10 cellular contexts compared by ENCODE assay signal in the genomic region with DNA sequence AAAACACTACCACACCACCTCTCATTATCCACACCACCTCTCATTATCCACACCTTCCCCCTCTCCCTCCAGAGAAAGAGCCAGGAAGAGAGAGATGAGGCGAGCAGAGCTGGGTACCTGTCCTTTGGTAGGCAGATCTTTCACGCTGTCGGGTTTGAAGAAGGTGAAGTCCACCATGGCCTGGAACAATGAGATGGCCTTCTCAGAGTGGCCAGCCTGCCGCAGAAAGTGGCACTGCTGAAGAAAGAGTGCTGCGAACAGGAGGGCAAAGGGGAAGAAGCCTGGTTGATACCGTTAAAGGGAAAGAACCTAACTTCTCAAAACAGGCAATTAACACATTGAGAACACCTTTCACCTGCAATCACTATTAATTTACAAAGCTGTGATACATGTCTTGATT. TPM values are rescaled to one million over a fixed set of nuclear protein-coding genes. Genes with fewer than 3 reads are reported as not detected.
DNase-seq lines count a peak whose midpoint lies in the region; ATAC-seq and TF ChIP-seq lines count a peak whose summit lies in the region.
"Had no signal": no experiment of that assay in that cellular context is flagged by ENCODE, and none has a peak within 500 bp of the region (broad histone marks: within the 10 kb centered on the region; RNA-seq: fewer than 3 reads in every experiment).

No MANE protein-coding gene starts in this region.

- TF ChIP-seq CTCF in sigmoid colon (IDR thresholded peaks at IDR 0.05), result no peak

- no peak for TF ChIP-seq POLR2A in sigmoid colon (IDR thresholded peaks at IDR 0.05)

- peak overlapping the region; percentile 29 for H3K27ac Mint-ChIP-seq in activated CD4-positive, alpha-beta T cell treated with anti-CD3 and anti-CD28 coated beads for 36 hours
- peak overlapping the region; percentile 64 for H3K27ac Mint-ChIP-seq in T-helper 17 cell

- no peak for TF ChIP-seq EP300 in sigmoid colon (IDR thresholded peaks at IDR 0.05)

- peaks cover 38% of the 10 kb centered on the region for H3K36me3 Mint-ChIP-seq in activated CD4-positive, alpha-beta T cell treated with anti-CD3 and anti-CD28 coated beads for 36 hours (ENCODE audit: low read depth)
- peaks cover 10% of the 10 kb centered on the region for H3K36me3 Mint-ChIP-seq in T-helper 17 cell (ENCODE audit: low read depth)

- peaks cover 0 to 22% (median 19%) of the 10 kb centered on the region in 4 donors for H3K4me1 ChIP-seq in sigmoid colon

- H3K4me3 ChIP-seq in sigmoid colon, result no peak overlapping the region
- H3K4me3 ChIP-seq: breast epithelium, upper lobe of left lung had no signal

- POLR2A ChIA-PET in activated CD4-positive, alpha-beta T cell treated with anti-CD3 and anti-CD28 coated beads for 36 hours (lab: Charles Lee), result interaction anchor here (0.8 kb wide), 1 partner anchor 96 kb away, joined by 3 read pairs; no protein-coding TSS in a partner anchor

- H3K27me3 Mint-ChIP-seq in activated CD4-positive, alpha-beta T cell treated with anti-CD3 and anti-CD28 coated beads for 36 hours, result no peaks in the 10 kb centered on the region
- no peaks in the 10 kb centered on the region for H3K27me3 Mint-ChIP-seq in T-helper 17 cell

- 80 to 85% methylated on average over 6 of the region's 6 CpGs for WGBS in sigmoid colon, 2 donors

- H3K27ac ChIP-seq in epithelial cell of prostate (peak overlapping the region; percentile 11), sigmoid colon (peak overlapping the region; percentile 61 to 75 (median 72))

- intact Hi-C loops in activated CD4-positive, alpha-beta T cell treated with anti-CD3 and anti-CD28 coated beads for 36 hours (cut with DNase I, micrococcal nuclease), result loop anchor here (1.0 to 5.0 kb wide), 4 partner anchors 216 to 396 kb away; no protein-coding TSS in a partner anchor
- intact Hi-C loops in sigmoid colon (cut with DNase I), result loop anchor here (1.0 to 10.0 kb wide), 6 partner anchors 81 to 516 kb away; a partner anchor contains a TSS

- peaks cover 0 to 52% (median 14%) of the 10 kb centered on the region in 4 donors for H3K36me3 ChIP-seq in sigmoid colon
- H3K36me3 ChIP-seq: breast epithelium had no signal

- H3K27me3 ChIP-seq in sigmoid colon, result no peaks in the 10 kb centered on the region
- H3K27me3 ChIP-seq: breast epithelium, upper lobe of left lung had no signal

- H3K4me3 Mint-ChIP-seq in activated CD4-positive, alpha-beta T cell treated with anti-CD3 and anti-CD28 coated beads for 36 hours, result no peak overlapping the region
- H3K4me3 Mint-ChIP-seq in T-helper 17 cell, result no peak overlapping the region

- H3K9me3 Mint-ChIP-seq in activated CD4-positive, alpha-beta T cell treated with anti-CD3 and anti-CD28 coated beads for 36 hours (ENCODE audit: low read depth), result peaks cover 2% of the 10 kb centered on the region

- no peak for DNase-seq in activated CD4-positive, alpha-beta T cell treated with anti-CD3 and anti-CD28 coated beads for 36 hours
- DNase-seq in activated CD4-positive, alpha-beta T cell treated with anti-CD3 and anti-CD28 coated beads for 48 hours, result no peak
- DNase-seq in T-helper 17 cell, result no peak
- DNase-seq in epithelial cell of prostate (ENCODE audit: low read depth, low spot score), result no peak
- DNase-seq in sigmoid colon, result no peak
- no peak for DNase-seq in NCI-H2227 treated with DMSO at 0.1 percent for 48 hours (lab: John Stamatoyannopoulos, UW)
- DNase-seq in UCSD-AML1 (lab: John Stamatoyannopoulos, UW; ENCODE audit: unreplicated experiment), result no peak
- DNase-seq: upper lobe of left lung had no signal

- no peak for ATAC-seq in activated CD4-positive, alpha-beta T cell treated with anti-CD3 and anti-CD28 coated beads for 36 hours
- ATAC-seq in T-helper 17 cell, result no peak
- no peak for ATAC-seq in GM19397 (IDR thresholded peaks at IDR 0.05; ENCODE audit: unreplicated experiment)

- peaks cover 9% of the 10 kb centered on the region for H3K4me1 Mint-ChIP-seq in activated CD4-positive, alpha-beta T cell treated with anti-CD3 and anti-CD28 coated beads for 36 hours
- peaks cover 12% of the 10 kb centered on the region for H3K4me1 Mint-ChIP-seq in T-helper 17 cell

- H3K9me3 ChIP-seq in T-helper 17 cell (ENCODE audit: control insufficient read depth, low read length, poor library complexity, severe bottlenecking) (no peaks in the 10 kb centered on the region), sigmoid colon (no peaks in the 10 kb centered on the region)
- H3K9me3 ChIP-seq: breast epithelium, upper lobe of left lung had no signal

- CTCF ChIA-PET in activated CD4-positive, alpha-beta T cell treated with anti-CD3 and anti-CD28 coated beads for 36 hours (lab: Charles Lee), result interaction anchor here (1.2 to 2.7 kb wide), 5 partner anchors 12 to 457 kb away, joined by 4 to 16 read pairs (median 4); no protein-coding TSS in a partner anchor

RNA-seq across cellular contexts. Expression of a gene that starts 30.6 kb away (rescaled TPM):
- total RNA-seq in activated CD4-positive, alpha-beta T cell treated with anti-CD3 and anti-CD28 coated beads for 36 hours, result 10 to 100 TPM; 22.8 to 25.3 TPM
- total RNA-seq in T-helper 17 cell, result 10 to 100 TPM; 18.6 to 21.5 TPM
- total RNA-seq in sigmoid colon, result 10 to 100 TPM; 12.5 to 25.2 (median 14.8) TPM
- 10 to 100 TPM in 1 of 3 donors, 1 to 10 TPM in 2; 4.8 to 10.7 (median 5.3) TPM for polyA plus RNA-seq in sigmoid colon

RNA-seq across cellular contexts. Expression of a gene that starts 44.8 kb away (rescaled TPM):
- total RNA-seq in activated CD4-positive, alpha-beta T cell treated with anti-CD3 and anti-CD28 coated beads for 36 hours, result 100 to 1,000 TPM in 1 of 2 experiments, 10 to 100 TPM in 1; 77.3 to 127 TPM
- total RNA-seq in T-helper 17 cell (10 to 100 TPM; 61.6 to 65.8 TPM), sigmoid colon (100 to 1,000 TPM in 3 of 4 donors, 10 to 100 TPM in 1; 67.3 to 160 (median 147) TPM)
- polyA plus RNA-seq in sigmoid colon, result 100 to 1,000 TPM; 102 to 176 (median 116) TPM
